In the genomic region with DNA sequence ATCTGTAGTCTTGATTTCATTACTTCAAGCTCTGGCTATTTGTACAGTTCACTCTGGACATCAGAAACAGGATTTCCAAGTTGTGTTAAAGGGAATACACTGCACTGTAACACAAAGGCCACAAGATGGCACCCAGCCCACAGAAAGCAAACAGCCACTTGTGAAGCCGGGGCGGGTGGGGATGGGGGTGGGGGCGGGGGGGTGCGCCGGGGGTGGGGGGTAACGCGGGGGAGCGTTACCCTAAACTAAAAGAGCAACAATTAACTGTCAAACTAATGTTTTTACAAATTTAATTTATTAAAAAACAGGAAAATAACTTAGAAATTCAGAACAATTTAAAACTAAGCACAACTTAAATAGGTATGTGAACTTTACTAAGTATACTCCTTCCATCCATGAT, we compare ENCODE assay signal across 8 cellular contexts. TPM values are rescaled to one million over a fixed set of nuclear protein-coding genes. Genes with fewer than 3 reads are reported as not detected.
DNase-seq lines count a peak whose midpoint lies in the region; ATAC-seq, FAIRE-seq and TF ChIP-seq lines count a peak whose summit lies in the region.

No MANE protein-coding gene starts in this region.

- no peak overlapping the region for H3K4me3 ChIP-seq in SK-N-SH (ENCODE audit: low read depth in 2 of 2, low read length in 1 of 2)
- H3K4me3 ChIP-seq in body of pancreas = no peak overlapping the region

- TF ChIP-seq POLR2A in GM12891 (IDR thresholded peaks at IDR 0.05; ENCODE audit: low read depth, low read length) (no peak), body of pancreas (IDR thresholded peaks at IDR 0.05) (no peak)

- peak; percentile 60 for TF ChIP-seq CTCF in AG09319 (IDR thresholded peaks at IDR 0.05; ENCODE audit: low read depth, low read length)
- peak; percentile 61 for TF ChIP-seq CTCF in SK-N-SH (IDR thresholded peaks at IDR 0.05)
- TF ChIP-seq CTCF in body of pancreas (IDR thresholded peaks at IDR 0.05) = peak in 6 of 7 experiments; percentile 27 to 51 (median 40)

- H3K9me3 ChIP-seq in SK-N-SH = no peaks in the 10 kb centered on the region
- no peaks in the 10 kb centered on the region for H3K9me3 ChIP-seq in body of pancreas

- CTCF ChIA-PET in SK-N-SH (lab: Yijun Ruan, JAX) = interaction anchor here (0.7 to 5.2 kb wide), 11 partner anchors 9 to 219 kb away, joined by 3 to 67 read pairs (median 3); a partner anchor contains a TSS

- H3K27ac ChIP-seq in SK-N-SH (ENCODE audit: low read depth in 2 of 2, low read length in 1 of 2) = no peak overlapping the region
- H3K27ac ChIP-seq in body of pancreas = no peak overlapping the region

- intact Hi-C loops in body of pancreas (cut with DNase I) = loop anchor here (10.0 kb wide), 1 partner anchor 210 kb away; a partner anchor contains a TSS

- H3F3A ChIP-seq in SK-N-SH (replicated peaks; ENCODE audit: insufficient read depth) = peaks cover 5% of the 10 kb centered on the region

- H3K27me3 ChIP-seq in SK-N-SH (ENCODE audit: insufficient read depth) (peaks cover 9% of the 10 kb centered on the region), body of pancreas (no peaks in the 10 kb centered on the region)

- no peak overlapping the region for H2AFZ ChIP-seq in SK-N-SH (ENCODE audit: low read depth)

- no peaks in the 10 kb centered on the region for H3K79me2 ChIP-seq in SK-N-SH (ENCODE audit: insufficient read depth)

- 5% methylated on average over 8 of the region's 8 CpGs for WGBS in SK-N-SH (ENCODE audit: low lambda C conversion rate)
- 0 to 6% methylated on average over 2 to 7 of the region's 8 CpGs for WGBS in body of pancreas, 2 donors

- peak; percentile 4 for DNase-seq in AG09319 (ENCODE audit: extremely low read depth, low read depth)
- peak; percentile 15 for DNase-seq in GM12891 (ENCODE audit: insufficient read length, low spot score)
- DNase-seq in HuH-7 (ENCODE audit: low spot score) = peak; percentile 22
- DNase-seq in SK-N-SH = peak; percentile 67
- DNase-seq in body of pancreas = peak; percentile 45 to 78 (median 54)
- DNase-seq in iris pigment epithelial cell (ENCODE audit: low read depth) = peak; percentile 58
- peak; percentile 11 to 19 for DNase-seq in stimulated activated CD4-positive, alpha-beta T cell treated with anti-CD3 and anti-CD28 coated beads, Interleukin-1b, Interleukin-23, amount 100 ng/mL, for 4 hours (ENCODE audit: low read depth in 2 of 2)

- H3K36me3 ChIP-seq in SK-N-SH (replicated peaks in 1 of 2; ENCODE audit: control insufficient read depth in 1 of 2, insufficient read depth in 2 of 2, low read length in 1 of 2) = no peaks in the 10 kb centered on the region
- no peaks in the 10 kb centered on the region for H3K36me3 ChIP-seq in body of pancreas (replicated peaks in 1 of 2; ENCODE audit: insufficient read depth in 1 of 2, low read depth in 2 of 2)

- FAIRE-seq in GM12891 (lab: Jason Lieb, UNC) = no peak

- no peaks in the 10 kb centered on the region for H4K20me1 ChIP-seq in SK-N-SH (ENCODE audit: insufficient read depth)

- H3K4me1 ChIP-seq in SK-N-SH (ENCODE audit: control insufficient read depth in 1 of 2, insufficient read depth in 2 of 2, low read depth in 1 of 2, low read length in 1 of 2) = no peaks in the 10 kb centered on the region
- no peaks in the 10 kb centered on the region for H3K4me1 ChIP-seq in body of pancreas

- POLR2A ChIA-PET in SK-N-SH (lab: Yijun Ruan, JAX) = no interaction called here

- peak; percentile 71 for TF ChIP-seq RAD21 in SK-N-SH (IDR thresholded peaks at IDR 0.05; ENCODE audit: low read length)

- H3K4me2 ChIP-seq in SK-N-SH = no peak overlapping the region

- no peak overlapping the region for H3K9ac ChIP-seq in SK-N-SH

- TF ChIP-seq EP300 in SK-N-SH (IDR thresholded peaks at IDR 0.05; ENCODE audit: borderline replicate concordance in 1 of 2, low read depth in 1 of 2, low read length in 1 of 2) = no peak

- ATAC-seq in body of pancreas (peak; percentile 56), HG03045 (IDR thresholded peaks at IDR 0.05; ENCODE audit: unreplicated experiment) (no peak)

- no peaks in the 10 kb centered on the region for H3K9me2 ChIP-seq in SK-N-SH

TF ChIP-seq in GM12891, 5 proteins besides CTCF, POLR2A, EP300 and RAD21:
- no peak for TF ChIP-seq POLR2AphosphoS5 (IDR thresholded peaks at IDR 0.05; ENCODE audit: low read depth, low read length)
- no peak for TF ChIP-seq PAX5 (IDR thresholded peaks at IDR 0.05; ENCODE audit: insufficient read depth, low read length, severe bottlenecking)
- no peak for TF ChIP-seq POU2F2 (IDR thresholded peaks at IDR 0.05; ENCODE audit: low read depth, low read length)
- no peak for TF ChIP-seq TAF1 (IDR thresholded peaks at IDR 0.05; ENCODE audit: low read depth, low read length)
- no peak for TF ChIP-seq SPI1 (IDR thresholded peaks at IDR 0.05; ENCODE audit: low read depth, low read length)

TF ChIP-seq in SK-N-SH, 30 proteins besides CTCF, POLR2A, EP300 and RAD21:
- TF ChIP-seq SMC3 (IDR thresholded peaks at IDR 0.05; ENCODE audit: low read depth, low read length) (peak; percentile 68), NRF1 (IDR thresholded peaks at IDR 0.05; ENCODE audit: low read depth, low read length) (no peak), TEAD4 (IDR thresholded peaks at IDR 0.05; ENCODE audit: borderline replicate concordance, insufficient read depth) (no peak)
TF ChIP-seq in SK-N-SH: peak in this region for 1.

RNA-seq across cellular contexts. Expression of a gene that starts 27.3 kb away (rescaled TPM):
- polyA plus RNA-seq in GM12891 (2012; ENCODE audit: low read depth, missing spikeins) = 35.0 TPM
- polyA plus RNA-seq in SK-N-SH (2012; rRNA removed) = 140 and 164 TPM in 2 replicates
- 181 and 191 TPM in 2 replicates for polyA plus RNA-seq in SK-N-SH (2012; cell fraction: cytosol; rRNA removed)
- 48.7 and 64.8 TPM in 2 replicates for polyA plus RNA-seq in SK-N-SH (2012; cell fraction: nucleus; rRNA removed)
- 100 to 1,000 TPM; 282 to 409 TPM for total RNA-seq in body of pancreas

RNA-seq across cellular contexts. Expression of a gene that starts 48.5 kb away (rescaled TPM):
- polyA plus RNA-seq in GM12891 (2012; ENCODE audit: low read depth, missing spikeins) = 15.0 TPM
- polyA plus RNA-seq in SK-N-SH (2012; rRNA removed) = 23.7 and 32.4 TPM in 2 replicates
- 24.8 and 27.9 TPM in 2 replicates for polyA plus RNA-seq in SK-N-SH (2012; cell fraction: cytosol; rRNA removed)
- 43.3 and 77.6 TPM in 2 replicates for polyA plus RNA-seq in SK-N-SH (2012; cell fraction: nucleus; rRNA removed)
- total RNA-seq in body of pancreas = 10 to 100 TPM in 1 of 2 donors, 1 to 10 TPM in 1; 6.3 to 17.9 TPM

Comparison
In these comparisons a context has a peak if more than half of its experiments do, and no peak if none do; other contexts are left out.
1. DNase-seq: peak in every context shown above with its lines; median percentile 67 in SK-N-SH; 58 in iris pigment epithelial cell; 54 in body of pancreas; 22 in HuH-7; 15 in GM12891; 15 in stimulated activated CD4-positive, alpha-beta T cell treated with anti-CD3 and anti-CD28 coated beads, Interleukin-1b, Interleukin-23, amount 100 ng/mL, for 4 hours; 4 in AG09319.